ENCODE assay signal across 8 cellular contexts in genomic region chr2:216499641-216500218, GRCh38. TPM values are rescaled to one million over a fixed set of nuclear protein-coding genes. Genes with fewer than 3 reads are reported as not detected.
DNase-seq lines count a peak whose midpoint lies in the region; ATAC-seq and TF ChIP-seq lines count a peak whose summit lies in the region.

No MANE protein-coding gene starts in this region.

- peak overlapping the region; percentile 97 for H3K4me3 ChIP-seq in GM12865 (ENCODE audit: low read depth, low read length)
- H3K4me3 ChIP-seq in SJSA1, result peak overlapping the region; percentile 62
- H3K4me3 ChIP-seq in esophagus squamous epithelium, result peak overlapping the region; percentile 64 to 82 (median 76)
- H3K4me3 ChIP-seq in retinal pigment epithelial cell (ENCODE audit: low read length), result peak overlapping the region; percentile 97

- no peaks in the 10 kb centered on the region for H3K9me3 ChIP-seq in SJSA1 (replicated peaks)
- no peaks in the 10 kb centered on the region for H3K9me3 ChIP-seq in esophagus squamous epithelium

- no peak for TF ChIP-seq POLR2A in esophagus squamous epithelium (IDR thresholded peaks at IDR 0.05)

- H3K4me1 ChIP-seq in SJSA1 (replicated peaks) (peaks cover 55% of the 10 kb centered on the region), esophagus squamous epithelium (peaks cover 24 to 67% (median 32%) of the 10 kb centered on the region in 3 donors)

- 8% methylated on average over 6 of the region's 6 CpGs for WGBS in esophagus squamous epithelium, 2 donors

- DNase-seq in GM12865 (ENCODE audit: low read depth) (peak; percentile 42), SJSA1 (ENCODE audit: low read depth in 1 of 2, low spot score in 2 of 2) (no peak), esophagus squamous epithelium (lab: John Stamatoyannopoulos, UW) (no peak), retinal pigment epithelial cell (ENCODE audit: low read depth) (no peak), NCI-H2227 (lab: John Stamatoyannopoulos, UW; ENCODE audit: unreplicated experiment) (no peak), left lobe of liver (ENCODE audit: low spot score) (no peak), NCI-H446 (lab: John Stamatoyannopoulos, UW) (no peak), NCI-H82 treated with DMSO at 0.1 percent for 48 hours (lab: John Stamatoyannopoulos, UW; ENCODE audit: unreplicated experiment) (no peak)

- H3K27me3 ChIP-seq in SJSA1 (replicated peaks), result no peaks in the 10 kb centered on the region
- no peaks in the 10 kb centered on the region for H3K27me3 ChIP-seq in esophagus squamous epithelium

- ATAC-seq in left lobe of liver, result no peak

- intact Hi-C loops in esophagus squamous epithelium (cut with DNase I), result no loop called here

- H3K27ac ChIP-seq in SJSA1 (peak overlapping the region; percentile 66), esophagus squamous epithelium (peak overlapping the region; percentile 88 to 92 (median 89))

- TF ChIP-seq CTCF in GM12865 (IDR thresholded peaks at IDR 0.05; ENCODE audit: insufficient read depth, low read depth, low read length, missing control alignments) (no peak), esophagus squamous epithelium (IDR thresholded peaks at IDR 0.05) (no peak), retinal pigment epithelial cell (conservative IDR thresholded peaks at IDR 0.05; ENCODE audit: low read depth, low read length) (no peak)

- H3K36me3 ChIP-seq in SJSA1 (peaks cover 59% of the 10 kb centered on the region), esophagus squamous epithelium (peaks cover 5 to 52% (median 29%) of the 10 kb centered on the region in 3 donors)

RNA-seq across cellular contexts. Expression of gene RPL37A, which starts 1.1 kb away (rescaled TPM):
- 1,252 and 2,448 TPM in 2 replicates for total RNA-seq in SJSA1 (2014; rRNA removed; shearing (Covaris generic))
- 1,000 to 10,000 TPM; 1,246 to 1,858 (median 1,428) TPM for total RNA-seq in esophagus squamous epithelium
- 825 TPM for total RNA-seq in left lobe of liver
